Comparison of ENCODE assay signal across 18 cellular contexts in genomic region chr17:81009124-81009523, GRCh38.
"Had no signal": no experiment of that assay in that cellular context is flagged by ENCODE, and none has a peak within 500 bp of the region (broad histone marks: within the 10 kb centered on the region; RNA-seq: fewer than 3 reads in every experiment).

No MANE protein-coding gene starts in this region.

- DNase-seq: activated CD4-positive, alpha-beta T cell treated with anti-CD3 and anti-CD28 coated beads, Interleukin-2, amount 50 U/mL, for 1 hour; activated naive CD8-positive, alpha-beta T cell treated with anti-CD3 and anti-CD28 coated beads, Interleukin-2, amount 50 U/mL, for 24 hours; aorta; dermis blood vessel endothelial cell; effector memory CD8-positive, alpha-beta T cell; heart right ventricle; left ventricle myocardium inferior; naive thymus-derived CD8-positive, alpha-beta T cell; retina had no signal

- H3K36me3 ChIP-seq: breast epithelium, heart right ventricle, left ventricle myocardium inferior, tibial nerve, vagina had no signal

- H3K27me3 ChIP-seq: vagina had no signal

- H3K9me3 ChIP-seq: vagina had no signal

- ATAC-seq: activated naive CD8-positive, alpha-beta T cell treated with anti-CD3 and anti-CD28 coated beads, Interleukin-2, amount 50 U/mL, for 24 hours; effector memory CD8-positive, alpha-beta T cell; heart right ventricle; naive thymus-derived CD8-positive, alpha-beta T cell; stimulated activated memory B cell treated with anti-CD40 and anti-IgM and Interleukin-4, amounts not matched to agents 10 μg/mL and 1 μg/mL and 100 μg/mL, for 72 hours had no signal

- H3K4me3 ChIP-seq: breast epithelium, heart right ventricle, left ventricle myocardium inferior, tibial nerve, vagina had no signal

- H3K27ac Mint-ChIP-seq: activated naive CD8-positive, alpha-beta T cell treated with anti-CD3 and anti-CD28 coated beads, Interleukin-2, amount 50 U/mL, for 24 hours; activated T-helper 1 cell treated with anti-CD3 and anti-CD28 coated beads, Interleukin-12 subunit alpha, Interleukin-12 subunit beta, Interleukin-2, Interleukin-4 antibody, amounts not matched to agents 30 ng/mL and 10 ng/mL and 1 ng/mL, durations not matched to agents 14 hours and 24 hours and 36 hours; effector memory CD8-positive, alpha-beta T cell; memory B cell; naive thymus-derived CD8-positive, alpha-beta T cell; stimulated activated memory B cell treated with anti-CD40 and anti-IgM and Interleukin-4, amounts not matched to agents 10 μg/mL and 1 μg/mL and 100 μg/mL, for 72 hours had no signal

- FAIRE-seq: frontal cortex, islet of Langerhans had no signal

- H3K4me3 Mint-ChIP-seq: activated naive CD8-positive, alpha-beta T cell treated with anti-CD3 and anti-CD28 coated beads, Interleukin-2, amount 50 U/mL, for 24 hours; activated T-helper 1 cell treated with anti-CD3 and anti-CD28 coated beads, Interleukin-12 subunit alpha, Interleukin-12 subunit beta, Interleukin-2, Interleukin-4 antibody, amounts not matched to agents 30 ng/mL and 10 ng/mL and 1 ng/mL, durations not matched to agents 14 hours and 24 hours and 36 hours; effector memory CD8-positive, alpha-beta T cell; memory B cell; naive thymus-derived CD8-positive, alpha-beta T cell; stimulated activated memory B cell treated with anti-CD40 and anti-IgM and Interleukin-4, amounts not matched to agents 10 μg/mL and 1 μg/mL and 100 μg/mL, for 72 hours had no signal

- H3K27ac ChIP-seq: breast epithelium, epithelial cell of prostate, heart right ventricle, left ventricle myocardium inferior, tibial nerve, vagina had no signal
